16 cellular contexts compared by ENCODE assay signal in the genomic region with DNA sequence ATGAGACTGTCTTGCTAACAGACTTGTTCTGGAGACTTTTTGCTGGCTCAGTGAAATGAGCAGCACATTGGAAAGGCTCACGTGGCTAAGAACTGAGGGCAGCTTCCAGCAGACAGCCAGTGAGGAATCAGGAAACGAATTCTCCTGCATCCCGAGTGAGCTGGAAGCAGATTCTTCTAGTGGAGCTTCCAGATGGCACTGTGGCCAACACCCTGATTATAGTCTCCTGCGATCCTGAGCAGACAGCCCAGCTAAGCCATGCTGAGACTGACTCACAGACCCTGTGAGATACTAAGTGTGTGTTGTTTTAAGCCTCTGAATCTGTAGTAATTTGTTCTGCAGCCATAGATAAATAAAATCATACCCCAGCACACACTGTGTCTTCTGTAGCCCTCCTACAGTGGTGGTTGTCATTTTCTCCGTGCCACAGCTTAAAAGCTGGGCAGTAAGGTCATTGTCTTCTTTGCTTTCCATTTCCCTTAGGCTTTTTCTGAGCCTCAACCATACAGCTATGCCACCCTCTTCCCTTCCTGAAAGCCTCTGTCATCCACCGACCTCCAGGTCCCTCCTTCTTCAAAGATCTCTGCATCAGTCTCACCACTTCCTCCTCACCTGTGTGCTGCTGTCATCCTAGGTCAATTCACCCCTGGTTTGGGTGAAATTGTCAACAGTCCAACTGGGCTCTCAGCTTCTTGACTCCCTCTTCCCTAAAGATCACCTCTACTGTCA. TPM values are rescaled to one million over a fixed set of nuclear protein-coding genes. Genes with fewer than 3 reads are reported as not detected.
DNase-seq lines count a peak whose midpoint lies in the region; ATAC-seq, FAIRE-seq and TF ChIP-seq lines count a peak whose summit lies in the region.
"Had no signal": no experiment of that assay in that cellular context is flagged by ENCODE, and none has a peak within 500 bp of the region (broad histone marks: within the 10 kb centered on the region; RNA-seq: fewer than 3 reads in every experiment).

No MANE protein-coding gene starts in this region.

- peaks cover 10% of the 10 kb centered on the region for H3K4me1 ChIP-seq in astrocyte (ENCODE audit: insufficient read depth, low read length)
- H3K4me1 ChIP-seq: right lobe of liver had no signal

- ATAC-seq in GM21528 (IDR thresholded peaks at IDR 0.05; ENCODE audit: low FRiP score, unreplicated experiment) (no peak), HG03378 (IDR thresholded peaks at IDR 0.05; ENCODE audit: unreplicated experiment) (no peak)
- ATAC-seq: activated T-cell treated with anti-CD3 and anti-CD28 coated beads, Interleukin-2, amount 50 U/mL, for 4 hours; HepG2; PC-3; right lobe of liver had no signal

- H3K27me3 Mint-ChIP-seq in astrocyte (ENCODE audit: low read depth, unreplicated experiment): peaks cover 7% of the 10 kb centered on the region

- H3K4me2 ChIP-seq in astrocyte (ENCODE audit: low read length): peak overlapping the region; percentile 58

- H3K4me3 Mint-ChIP-seq in astrocyte (ENCODE audit: unreplicated experiment): no peak overlapping the region
- H3K4me3 Mint-ChIP-seq: activated T-cell treated with anti-CD3 and anti-CD28 coated beads, Interleukin-2, amount 50 U/mL, for 4 hours; nephron progenitor cell; stimulated activated naive CD8-positive, alpha-beta T cell treated with anti-CD3 and anti-CD28 coated beads, Interleukin-15, Interleukin-2, amounts not matched to agents 100 ng/mL and 50 ng/mL, for 24 hours had no signal

- peak overlapping the region; percentile 4 for H2AFZ ChIP-seq in astrocyte (ENCODE audit: low read depth, low read length)

- DNase-seq in HCEC 1CT (peak; percentile 5), astrocyte (ENCODE audit: low read depth) (peak; percentile 41), fibroblast of villous mesenchyme (ENCODE audit: low read depth) (peak; percentile 73), superior temporal gyrus (ENCODE audit: extremely low spot score) (peak; percentile 40), T-helper 9 cell (no peak)
- DNase-seq: activated CD4-positive, alpha-beta T cell treated with anti-CD3 and anti-CD28 coated beads for 4 hours; activated T-cell treated with anti-CD3 and anti-CD28 coated beads, Interleukin-2, amount 50 U/mL, for 4 hours; hippocampal formation; nephron progenitor cell; PC-3; right lobe of liver; T-helper 1 cell had no signal

- peaks cover 8% of the 10 kb centered on the region for H3K9me3 Mint-ChIP-seq in astrocyte (ENCODE audit: unreplicated experiment)

- no peaks in the 10 kb centered on the region for H3K9me3 ChIP-seq in astrocyte (ENCODE audit: insufficient read depth, low read depth, low read length)
- H3K9me3 ChIP-seq: right lobe of liver had no signal

- H3K27ac ChIP-seq in astrocyte (ENCODE audit: low read depth, low read length): no peak overlapping the region
- H3K27ac ChIP-seq: right lobe of liver had no signal

- no peak for TF ChIP-seq CTCF in astrocyte (IDR thresholded peaks at IDR 0.05; ENCODE audit: insufficient read depth, low read depth, low read length)
- TF ChIP-seq CTCF in fibroblast of villous mesenchyme (IDR thresholded peaks at IDR 0.05; ENCODE audit: insufficient read depth, low read depth, low read length): no peak

- H3K36me3 ChIP-seq in astrocyte (ENCODE audit: insufficient read depth, low read length): no peaks in the 10 kb centered on the region
- H3K36me3 ChIP-seq: right lobe of liver had no signal

- no peaks in the 10 kb centered on the region for H4K20me1 ChIP-seq in astrocyte (ENCODE audit: insufficient read depth, low read length)

- H3K4me1 Mint-ChIP-seq in astrocyte (ENCODE audit: low read depth, unreplicated experiment): peaks cover 7% of the 10 kb centered on the region
- H3K4me1 Mint-ChIP-seq: nephron progenitor cell had no signal

- H3K27me3 ChIP-seq in astrocyte (ENCODE audit: insufficient read depth, low read length): peaks cover 9% of the 10 kb centered on the region
- H3K27me3 ChIP-seq: right lobe of liver had no signal

- no peak overlapping the region for H3K27ac Mint-ChIP-seq in astrocyte (ENCODE audit: unreplicated experiment)
- H3K27ac Mint-ChIP-seq: nephron progenitor cell; stimulated activated naive CD8-positive, alpha-beta T cell treated with anti-CD3 and anti-CD28 coated beads, Interleukin-15, Interleukin-2, amounts not matched to agents 100 ng/mL and 50 ng/mL, for 24 hours had no signal

- no peak overlapping the region for H3K9ac ChIP-seq in astrocyte (ENCODE audit: low read length)

- H3K4me3 ChIP-seq in astrocyte (ENCODE audit: insufficient read depth, low read depth, low read length) (no peak overlapping the region), fibroblast of villous mesenchyme (ENCODE audit: low read depth, low read length) (no peak overlapping the region)
- H3K4me3 ChIP-seq: right lobe of liver had no signal

- H3K36me3 Mint-ChIP-seq in astrocyte (ENCODE audit: low read depth, unreplicated experiment): peaks cover 2% of the 10 kb centered on the region

- no peaks in the 10 kb centered on the region for H3K79me2 ChIP-seq in astrocyte (ENCODE audit: insufficient read depth, low read length)

- peak; percentile 84 for FAIRE-seq in astrocyte (lab: Jason Lieb, UNC)
- FAIRE-seq: HepG2 had no signal

RNA-seq across cellular contexts. Expression of gene TSPAN9, which starts 15.9 kb away (rescaled TPM):
- total RNA-seq in astrocyte: 39.8 and 40.9 TPM in 2 replicates
- 41.6 and 76.0 TPM in 2 replicates for total RNA-seq in fibroblast of villous mesenchyme
